8 cellular contexts compared by ENCODE assay signal in the genomic region with DNA sequence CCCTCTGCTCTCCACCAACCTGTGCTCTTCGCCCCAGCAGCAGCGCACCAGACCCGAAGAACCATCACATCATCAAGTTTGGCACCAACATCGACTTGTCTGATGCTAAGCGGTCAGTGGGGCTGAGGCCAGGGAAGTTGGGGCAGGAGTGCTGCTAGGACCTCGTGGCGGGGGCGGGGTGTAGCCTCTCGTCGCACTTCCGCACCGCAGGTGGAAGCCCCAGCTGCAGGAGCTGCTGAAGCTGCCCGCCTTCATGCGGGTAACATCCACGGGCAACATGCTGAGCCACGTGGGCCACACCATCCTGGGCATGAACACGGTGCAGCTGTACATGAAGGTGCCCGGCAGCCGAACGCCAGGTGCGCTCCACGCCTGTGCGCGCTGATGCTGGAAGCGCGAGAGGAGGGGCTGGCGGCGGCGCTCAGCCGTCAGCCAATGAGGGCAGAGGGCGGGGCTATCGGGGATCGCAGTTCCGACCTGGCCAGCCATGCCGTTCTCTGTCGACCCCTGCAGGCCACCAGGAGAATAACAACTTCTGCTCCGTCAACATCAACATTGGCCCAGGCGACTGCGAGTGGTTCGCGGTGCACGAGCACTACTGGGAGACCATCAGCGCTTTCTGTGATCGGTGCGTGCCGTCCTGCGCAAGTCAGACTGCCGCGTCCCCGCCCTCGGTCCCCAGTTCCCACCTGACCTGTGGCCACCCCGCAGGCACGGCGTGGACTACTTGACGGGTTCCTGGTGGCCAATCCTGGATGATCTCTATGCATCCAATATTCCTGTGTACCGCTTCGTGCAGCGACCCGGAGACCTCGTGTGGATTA. TPM values are rescaled to one million over a fixed set of nuclear protein-coding genes. Genes with fewer than 3 reads are reported as not detected.
DNase-seq lines count a peak whose midpoint lies in the region; ATAC-seq, FAIRE-seq and TF ChIP-seq lines count a peak whose summit lies in the region.

No MANE protein-coding gene starts in this region.

- peak overlapping the region; percentile 12 to 72 (median 54) for H3K27ac ChIP-seq in gastrocnemius medialis

- ATAC-seq in GM18498 (IDR thresholded peaks at IDR 0.05; ENCODE audit: unreplicated experiment) (peak; percentile 74), HG02759 (IDR thresholded peaks at IDR 0.05; ENCODE audit: unreplicated experiment) (peak; percentile 85), gastrocnemius medialis (peak; percentile 72 to 81)

- TF ChIP-seq CTCF in astrocyte of the spinal cord (IDR thresholded peaks at IDR 0.05; ENCODE audit: low read depth, low read length) = peak; percentile 88
- TF ChIP-seq CTCF in gastrocnemius medialis (IDR thresholded peaks at IDR 0.05 in 4 of 5, conservative IDR thresholded peaks at IDR 0.05 in 1 of 5) = peak; percentile 98 to 100 (median 99)

- no peaks in the 10 kb centered on the region for H3K27me3 ChIP-seq in gastrocnemius medialis

- H3K36me3 ChIP-seq in gastrocnemius medialis = peaks cover 0 to 57% of the 10 kb centered on the region in 2 donors

- intact Hi-C loops in gastrocnemius medialis (cut with DNase I; ENCODE audit: low total_unique reads) = loop anchor here (1.0 to 10.0 kb wide), 2 partner anchors 28 to 107 kb away; no protein-coding TSS in a partner anchor

- FAIRE-seq in TTC549 (lab: Jason Lieb, UNC) = peak; percentile 65

- no peaks in the 10 kb centered on the region for H3K9me3 ChIP-seq in gastrocnemius medialis

- peaks cover 19 to 20% of the 10 kb centered on the region in 2 donors for H3K4me1 ChIP-seq in gastrocnemius medialis

- in situ Hi-C loops in astrocyte of the spinal cord (cut with HindIII; ENCODE audit: low sequenced_read_pairs) = no loop called here
- in situ Hi-C loops in gastrocnemius medialis (cut with MboI; ENCODE audit: low sequenced_read_pairs in 4 of 4) = loop anchor here in 2 of 4 donors (25.0 kb wide), 1 partner anchor 136 kb away; no protein-coding TSS in a partner anchor

- peak; percentile 79 to 89 (median 85) for DNase-seq in NCI-H1417 (lab: John Stamatoyannopoulos, UW)
- DNase-seq in astrocyte of the spinal cord (ENCODE audit: low read depth, low spot score) = peak; percentile 81
- peak in 47 of 51 donors; percentile 43 to 93 (median 80) for DNase-seq in hypothalamus (lab: John Stamatoyannopoulos, UW)
- peak; percentile 85 to 88 for DNase-seq in gastrocnemius medialis
- no peak for DNase-seq in H4 (ENCODE audit: low spot score)

- H3K4me3 ChIP-seq in astrocyte of the spinal cord (ENCODE audit: low read depth, low read length) (no peak overlapping the region), gastrocnemius medialis (peak overlapping the region in 1 of 4 donors; percentile 7)

- peak in 1 of 2 donors; percentile 23 for TF ChIP-seq POLR2A in gastrocnemius medialis (IDR thresholded peaks at IDR 0.05)

RNA-seq across cellular contexts. Expression of gene TMEM88, which starts 3.2 kb away (rescaled TPM):
- 10 to 100 TPM; 18.8 to 56.8 (median 27.9) TPM for total RNA-seq in gastrocnemius medialis
- not detected in 2 replicates for total RNA-seq in H4 (2014; rRNA removed; shearing (Covaris generic))

RNA-seq across cellular contexts. Expression of gene NAA38, which starts 5.7 kb away (rescaled TPM):
- 100 to 1,000 TPM in 2 of 4 donors, 10 to 100 TPM in 2; 57.4 to 133 (median 96.6) TPM for total RNA-seq in gastrocnemius medialis
- 70.3 and 104 TPM in 2 replicates for total RNA-seq in H4 (2014; rRNA removed; shearing (Covaris generic))

RNA-seq across cellular contexts. Expression of gene CYB5D1, which starts 6.2 kb away (rescaled TPM):
- total RNA-seq in gastrocnemius medialis = 10 to 100 TPM in 2 of 4 donors, 1 to 10 TPM in 2; 4.1 to 14.7 (median 9.0) TPM
- 4.0 and 7.5 TPM in 2 replicates for total RNA-seq in H4 (2014; rRNA removed; shearing (Covaris generic))

RNA-seq across cellular contexts. Expression of gene KDM6B, which starts 17.6 kb away (rescaled TPM):
- 1 to 10 TPM; 1.9 to 8.2 (median 4.4) TPM for total RNA-seq in gastrocnemius medialis
- 0.21 and 4.1 TPM in 2 replicates for total RNA-seq in H4 (2014; rRNA removed; shearing (Covaris generic))

RNA-seq across cellular contexts. Expression of gene CHD3, which starts 36.9 kb away (rescaled TPM):
- total RNA-seq in gastrocnemius medialis = 1 to 10 TPM; 5.4 to 7.7 (median 6.0) TPM
- 26.5 and 35.0 TPM in 2 replicates for total RNA-seq in H4 (2014; rRNA removed; shearing (Covaris generic))

Comparison
In these comparisons a context has a peak if more than half of its experiments do, and no peak if none do; other contexts are left out.
1. RNA of gene TMEM88, which starts 3.2 kb away (total RNA-seq): 18.8 to 56.8 TPM in gastrocnemius medialis; not detected in H4; every median in the first group is over 10 times any median in the second.
2. Peak in every context shown above with its lines, with median percentiles within 50 percentile points of each other: ATAC-seq.